ENCODE assay signal across 20 cellular contexts in the genomic region with DNA sequence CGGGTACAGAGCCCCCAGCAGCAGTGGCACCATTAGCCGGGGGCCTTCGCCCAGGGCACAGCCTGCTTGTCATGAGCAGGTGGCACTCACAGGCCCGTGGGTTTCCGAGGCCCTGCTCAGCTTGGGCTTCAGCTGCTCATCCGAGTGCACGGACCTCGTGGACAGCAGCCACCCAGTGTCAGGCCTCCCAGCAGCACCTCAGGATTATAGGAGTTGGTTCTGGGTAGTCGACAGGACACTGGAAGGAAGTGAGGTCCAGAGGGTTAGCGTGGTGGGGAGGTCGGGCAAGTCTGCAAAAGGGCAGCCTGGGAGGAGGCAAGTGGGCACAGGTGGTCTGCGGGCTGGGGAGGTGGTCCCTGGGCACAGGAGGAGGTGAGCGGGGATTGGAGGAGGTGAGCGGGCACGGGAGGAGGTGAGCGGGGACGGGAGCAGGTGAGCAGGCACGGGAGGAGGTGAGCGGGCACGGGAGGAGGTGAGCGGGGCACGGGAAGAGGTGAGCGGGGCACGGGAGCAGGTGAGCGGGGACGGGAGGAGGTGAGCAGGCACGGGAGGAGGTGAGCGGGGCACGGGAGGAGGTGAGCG. TPM values are rescaled to one million over a fixed set of nuclear protein-coding genes. Genes with fewer than 3 reads are reported as not detected.
"Had no signal": no experiment of that assay in that cellular context is flagged by ENCODE, and none has a peak within 500 bp of the region (broad histone marks: within the 10 kb centered on the region; RNA-seq: fewer than 3 reads in every experiment).

No MANE protein-coding gene starts in this region.

- H3K4me3 Mint-ChIP-seq: naive thymus-derived CD4-positive, alpha-beta T cell; nephron progenitor cell had no signal

- DNase-seq: colonic mucosa; effector CD4-positive, alpha-beta T cell; foreskin melanocyte; head of caudate nucleus; left colon; left ventricle myocardium superior; mesendoderm; naive thymus-derived CD4-positive, alpha-beta T cell; nephron progenitor cell; sigmoid colon; stimulated activated CD4-positive, alpha-beta T cell treated with anti-CD3 and anti-CD28 coated beads, Interleukin-2, amount 100 ng/mL, for 48 hours; stomach; substantia nigra; transverse colon had no signal

- H3K4me3 ChIP-seq: colonic mucosa, hepatocyte, lung, sigmoid colon, skin epidermis, stomach, thoracic aorta, transverse colon had no signal

- H3K9me3 Mint-ChIP-seq: nephron progenitor cell had no signal

- H3K27ac ChIP-seq: colonic mucosa, hepatocyte, sigmoid colon, skin epidermis, stomach, thoracic aorta, transverse colon had no signal

- H3K36me3 ChIP-seq: colonic mucosa, sigmoid colon, thoracic aorta, transverse colon had no signal

- H3K4me2 ChIP-seq: hepatocyte had no signal

- H2AFZ ChIP-seq: hepatocyte had no signal

- H3K79me2 ChIP-seq: hepatocyte had no signal

- H3K27ac Mint-ChIP-seq: naive thymus-derived CD4-positive, alpha-beta T cell; nephron progenitor cell had no signal

- H3K9me3 ChIP-seq: colonic mucosa, sigmoid colon, stomach, thoracic aorta, transverse colon had no signal

- ATAC-seq: left colon; left ventricle myocardium superior; naive thymus-derived CD4-positive, alpha-beta T cell had no signal

RNA-seq across cellular contexts. Expression of a gene that starts 5.1 kb away (rescaled TPM):
- total RNA-seq: left ventricle myocardium superior, thoracic aorta, urinary bladder had no signal
- polyA plus RNA-seq: naive thymus-derived CD4-positive, alpha-beta T cell had no signal

RNA-seq across cellular contexts. Expression of a gene that starts 43.0 kb away (rescaled TPM):
- total RNA-seq: left ventricle myocardium superior; naive thymus-derived CD4-positive, alpha-beta T cell; osteocyte; sigmoid colon; thoracic aorta had no signal
- polyA plus RNA-seq: naive thymus-derived CD4-positive, alpha-beta T cell had no signal
